Comparison of ENCODE assay signal across 8 cellular contexts in the genomic region with DNA sequence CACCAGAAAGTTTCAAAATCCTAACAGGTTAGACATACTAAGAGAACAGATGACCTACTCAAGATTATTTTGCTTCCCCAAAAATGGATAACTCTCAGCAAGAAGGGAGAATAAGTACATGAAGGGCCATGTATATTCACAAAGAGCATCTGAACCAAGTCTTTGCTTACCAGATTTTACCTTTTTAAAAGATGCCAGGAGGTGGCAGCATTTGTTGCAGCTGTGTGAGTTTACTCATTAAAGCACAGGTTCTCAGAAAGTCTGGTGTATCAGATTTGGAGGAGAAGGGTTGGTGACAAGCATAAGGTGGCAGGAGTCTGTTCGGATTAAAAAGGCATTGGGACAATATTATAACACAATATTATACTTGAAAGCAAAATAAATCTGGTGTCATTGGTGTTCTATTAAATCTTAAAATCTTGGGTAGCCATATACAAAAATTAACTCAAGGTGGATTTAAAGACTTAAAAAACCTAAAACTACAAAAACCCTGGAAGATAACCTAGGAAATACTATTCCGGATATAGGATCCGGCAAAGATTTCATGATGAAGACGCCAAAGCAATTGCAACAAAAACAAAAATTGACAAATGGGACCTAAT. TPM values are rescaled to one million over a fixed set of nuclear protein-coding genes. Genes with fewer than 3 reads are reported as not detected.
A peak's percentile ranks its signal among the peaks of the same experiment; 100 is the strongest.
DNase-seq lines count a peak whose midpoint lies in the region; ATAC-seq, FAIRE-seq and TF ChIP-seq lines count a peak whose summit lies in the region.

No MANE protein-coding gene starts in this region.

- H3K9me3 ChIP-seq in colonic mucosa, result no peaks in the 10 kb centered on the region
- H3K9me3 ChIP-seq in lung (ENCODE audit: control insufficient read depth in 2 of 2, insufficient read depth in 1 of 2, low read length in 1 of 2), result no peaks in the 10 kb centered on the region

- H3K27ac ChIP-seq in colonic mucosa (no peak overlapping the region), lung (ENCODE audit: low read depth in 1 of 2, low read length in 1 of 2) (no peak overlapping the region)

- no peaks in the 10 kb centered on the region for H3K36me3 ChIP-seq in colonic mucosa
- H3K36me3 ChIP-seq in lung (ENCODE audit: control insufficient read depth in 2 of 2, insufficient read depth in 2 of 2, low read length in 2 of 2), result no peaks in the 10 kb centered on the region

- no peaks in the 10 kb centered on the region for H3K27me3 ChIP-seq in colonic mucosa
- no peaks in the 10 kb centered on the region for H3K27me3 ChIP-seq in lung (ENCODE audit: control insufficient read depth, insufficient read depth)

- H3K4me1 ChIP-seq in colonic mucosa, result peaks cover 2% of the 10 kb centered on the region
- no peaks in the 10 kb centered on the region for H3K4me1 ChIP-seq in lung (ENCODE audit: control insufficient read depth in 2 of 2, insufficient read depth in 2 of 2, low read length in 2 of 2)

- peak; percentile 80 for FAIRE-seq in TTC549 (lab: Jason Lieb, UNC)

- 40 to 63% methylated on average over 4 of the region's 4 CpGs for WGBS in lung, 2 donors

- intact Hi-C loops in colonic mucosa (cut with DNase I), result loop anchor here (5.0 to 10.0 kb wide), 4 partner anchors 52 to 645 kb away; partner anchors contain the start of genes BDH2 and NFKB1

- TF ChIP-seq CTCF in colonic mucosa (IDR thresholded peaks at IDR 0.05) (peak; percentile 63), lung (IDR thresholded peaks at IDR 0.05; ENCODE audit: control extremely low read depth, extremely low read depth) (peak; percentile 61)

- DNase-seq in activated T-cell treated with anti-CD3 and anti-CD28 coated beads for 1 hour (ENCODE audit: low read depth), result peak; percentile 32
- no peak for DNase-seq in activated T-cell treated with anti-CD3 and anti-CD28 coated beads, Interleukin-2, amount 50 U/mL, for 1 hour
- DNase-seq in NCI-H2029 (lab: John Stamatoyannopoulos, UW), result peak; percentile 58
- peak; percentile 63 for DNase-seq in colonic mucosa
- peak; percentile 46 for DNase-seq in lung (ENCODE audit: low spot score)
- DNase-seq in stimulated activated naive CD4-positive, alpha-beta T cell treated with Interleukin-2 at 50 U/mL for 16 hours (lab: John Stamatoyannopoulos, UW), result peak; percentile 2

- H3K9ac ChIP-seq in colonic mucosa (ENCODE audit: low read depth in 2 of 2, low read length in 2 of 2), result no peak overlapping the region

- ATAC-seq in HG02678 (IDR thresholded peaks at IDR 0.05; ENCODE audit: unreplicated experiment) (peak; percentile 87), lung (ENCODE audit: insufficient read depth, low FRiP score) (no peak)

- H3K4me3 ChIP-seq in colonic mucosa (no peak overlapping the region), lung (no peak overlapping the region)

RNA-seq across cellular contexts. Expression of gene NFKB1, which starts 51.3 kb away (rescaled TPM):
- total RNA-seq in colonic mucosa (10 to 100 TPM; 57.6 to 61.6 TPM), lung (10 to 100 TPM; 52.3 to 66.0 TPM)
- polyA plus RNA-seq in lung, result 10 to 100 TPM; 12.3 to 61.2 TPM
